Comparison of ENCODE assay signal across 24 cellular contexts in genomic region chr4:156173937-156174336, GRCh38.
"Had no signal": no experiment of that assay in that cellular context is flagged by ENCODE, and none has a peak within 500 bp of the region (broad histone marks: within the 10 kb centered on the region; RNA-seq: fewer than 3 reads in every experiment).

No MANE protein-coding gene starts in this region.

- H3K9me3 Mint-ChIP-seq: dendritic cell treated with granulocyte-macrophage colony-stimulating factor and Interleukin-4, amounts not matched to agents 40 ng/mL and 50 ng/mL, for 4 days; neural progenitor cell; stimulated activated naive CD8-positive, alpha-beta T cell treated with anti-CD3 and anti-CD28 coated beads, Interleukin-15, Interleukin-2, amounts not matched to agents 100 ng/mL and 50 ng/mL, for 24 hours had no signal

- H2AFZ ChIP-seq: neural progenitor cell had no signal

- H3K27ac Mint-ChIP-seq: dendritic cell treated with granulocyte-macrophage colony-stimulating factor and Interleukin-4, amounts not matched to agents 40 ng/mL and 50 ng/mL, for 4 days; effector memory CD8-positive, alpha-beta T cell; natural killer cell; neural progenitor cell; stimulated activated memory B cell treated with anti-CD40 and anti-IgM and Interleukin-4, amounts not matched to agents 10 μg/mL and 1 μg/mL and 100 μg/mL, for 72 hours; stimulated activated naive CD8-positive, alpha-beta T cell treated with anti-CD3 and anti-CD28 coated beads, Interleukin-15, Interleukin-2, amounts not matched to agents 100 ng/mL and 50 ng/mL, for 24 hours had no signal

- ATAC-seq: effector memory CD8-positive, alpha-beta T cell; gastroesophageal sphincter; left lobe of liver; mucosa of descending colon; natural killer cell; sciatic nerve; stimulated activated memory B cell treated with anti-CD40 and anti-IgM and Interleukin-4, amounts not matched to agents 10 μg/mL and 1 μg/mL and 100 μg/mL, for 72 hours; upper lobe of right lung had no signal

- H3K27ac ChIP-seq: epithelial cell of prostate, esophagus muscularis mucosa, gastroesophageal sphincter, neural progenitor cell, ovary, prostate gland, spleen, tibial artery, upper lobe of right lung had no signal

- H3K4me3 ChIP-seq: esophagus muscularis mucosa, gastroesophageal sphincter, mucosa of descending colon, neural progenitor cell, ovary, prostate gland, spleen, tibial artery, upper lobe of right lung had no signal

- H3K27me3 ChIP-seq: esophagus muscularis mucosa, gastroesophageal sphincter, neural progenitor cell, ovary, spleen, tibial artery, upper lobe of right lung had no signal

- H3K36me3 Mint-ChIP-seq: neural progenitor cell; stimulated activated memory B cell treated with anti-CD40 and anti-IgM and Interleukin-4, amounts not matched to agents 10 μg/mL and 1 μg/mL and 100 μg/mL, for 72 hours had no signal

- H3K9ac ChIP-seq: neural progenitor cell had no signal

- H3K4me1 Mint-ChIP-seq: natural killer cell; stimulated activated memory B cell treated with anti-CD40 and anti-IgM and Interleukin-4, amounts not matched to agents 10 μg/mL and 1 μg/mL and 100 μg/mL, for 72 hours had no signal

- H3K4me1 ChIP-seq: gastroesophageal sphincter, prostate gland, spleen, upper lobe of right lung had no signal

- DNase-seq: effector memory CD8-positive, alpha-beta T cell; glutamatergic neuron; islet precursor cell; mammary epithelial cell; mucosa of descending colon; natural killer cell; nucleus accumbens; ovary; spleen; stimulated activated CD4-positive, alpha-beta T cell treated with anti-CD3 and anti-CD28 coated beads, Interleukin-15, amount 100 ng/mL, for 24 hours; stimulated activated CD4-positive, alpha-beta T cell treated with anti-CD3 and anti-CD28 coated beads, Interleukin-1b, Interleukin-23, amount 100 ng/mL, for 48 hours; stimulated activated CD4-positive, alpha-beta T cell treated with anti-CD3 and anti-CD28 coated beads, Interleukin-4, amount 100 ng/mL, for 24 hours; tibial artery; upper lobe of right lung had no signal

- H3K27me3 Mint-ChIP-seq: dendritic cell treated with granulocyte-macrophage colony-stimulating factor and Interleukin-4, amounts not matched to agents 40 ng/mL and 50 ng/mL, for 4 days; effector memory CD8-positive, alpha-beta T cell; stimulated activated memory B cell treated with anti-CD40 and anti-IgM and Interleukin-4, amounts not matched to agents 10 μg/mL and 1 μg/mL and 100 μg/mL, for 72 hours; stimulated activated naive CD8-positive, alpha-beta T cell treated with anti-CD3 and anti-CD28 coated beads, Interleukin-15, Interleukin-2, amounts not matched to agents 100 ng/mL and 50 ng/mL, for 24 hours had no signal

- H3K4me3 Mint-ChIP-seq: dendritic cell treated with granulocyte-macrophage colony-stimulating factor and Interleukin-4, amounts not matched to agents 40 ng/mL and 50 ng/mL, for 4 days; effector memory CD8-positive, alpha-beta T cell; natural killer cell; neural progenitor cell; stimulated activated memory B cell treated with anti-CD40 and anti-IgM and Interleukin-4, amounts not matched to agents 10 μg/mL and 1 μg/mL and 100 μg/mL, for 72 hours; stimulated activated naive CD8-positive, alpha-beta T cell treated with anti-CD3 and anti-CD28 coated beads, Interleukin-15, Interleukin-2, amounts not matched to agents 100 ng/mL and 50 ng/mL, for 24 hours had no signal

- H3K9me3 ChIP-seq: esophagus muscularis mucosa, gastroesophageal sphincter, mucosa of descending colon, ovary, prostate gland, spleen, tibial artery, upper lobe of right lung had no signal

- H3K36me3 ChIP-seq: esophagus muscularis mucosa, gastroesophageal sphincter, neural progenitor cell, ovary, prostate gland, spleen, tibial artery, upper lobe of right lung had no signal

- H3K4me2 ChIP-seq: neural progenitor cell had no signal
